12 cellular contexts compared by ENCODE assay signal in the genomic region with DNA sequence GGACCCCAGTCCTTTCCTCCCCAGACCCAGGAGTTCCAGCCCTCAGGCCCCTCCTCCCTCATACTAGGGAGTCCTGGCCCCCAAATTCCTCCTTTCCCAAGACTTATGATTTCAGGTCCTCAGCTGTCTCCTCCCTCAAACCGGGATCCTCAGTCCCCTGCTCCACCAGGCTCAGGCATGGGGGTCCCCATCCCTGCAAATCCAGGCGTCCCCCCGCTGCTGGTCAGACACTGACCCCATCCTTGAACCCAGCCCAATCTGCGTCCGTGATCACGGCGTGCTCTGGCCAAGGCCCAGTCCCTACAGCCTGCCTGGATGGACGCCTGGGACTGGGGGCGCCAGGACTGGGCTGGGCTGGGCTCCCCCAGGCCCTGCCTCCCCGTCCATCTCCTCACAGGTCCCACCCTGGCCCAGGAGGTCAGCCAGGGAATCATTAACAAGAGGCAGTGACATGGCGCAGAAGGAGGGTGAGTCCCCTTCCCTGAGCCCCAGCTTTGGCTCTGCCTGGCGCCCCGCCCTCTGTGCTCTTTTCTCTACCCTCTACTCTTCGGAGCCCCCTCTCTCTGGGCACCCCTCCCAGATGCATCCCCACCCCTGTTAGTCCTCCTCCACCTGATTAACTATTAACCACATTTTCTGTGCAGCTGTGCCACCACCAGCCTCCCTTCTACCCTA. TPM values are rescaled to one million over a fixed set of nuclear protein-coding genes. Genes with fewer than 3 reads are reported as not detected.
DNase-seq lines count a peak whose midpoint lies in the region; ATAC-seq, FAIRE-seq and TF ChIP-seq lines count a peak whose summit lies in the region.
"Had no signal": no experiment of that assay in that cellular context is flagged by ENCODE, and none has a peak within 500 bp of the region (broad histone marks: within the 10 kb centered on the region; RNA-seq: fewer than 3 reads in every experiment).

No MANE protein-coding gene starts in this region.

- no peaks in the 10 kb centered on the region for H3K9me3 ChIP-seq in BLaER1 treated with 17β-estradiol and CSF1 and Interleukin-3, amounts not matched to agents 10 nM and 100 nM (replicated peaks in 1 of 11)
- H3K9me3 ChIP-seq in HUES64 (ENCODE audit: insufficient read depth, low read depth, low read length) (no peaks in the 10 kb centered on the region), iPS-15b (ENCODE audit: control insufficient read depth, insufficient read depth, low read length) (no peaks in the 10 kb centered on the region), pancreas (no peaks in the 10 kb centered on the region), WERI-Rb-1 (ENCODE audit: severe bottlenecking) (no peaks in the 10 kb centered on the region)
- H3K9me3 ChIP-seq: HAP-1 had no signal

- intact Hi-C loops in pancreas (cut with DNase I), result no loop called here

- peaks cover 94 to 100% (median 99%) of the 10 kb centered on the region in 10 experiments for H3K4me1 ChIP-seq in BLaER1 treated with 17β-estradiol and CSF1 and Interleukin-3, amounts not matched to agents 10 nM and 100 nM
- H3K4me1 ChIP-seq in HUES64 (ENCODE audit: insufficient read depth, low read length) (peaks cover 15% of the 10 kb centered on the region), iPS-15b (ENCODE audit: control insufficient read depth, insufficient read depth, low read length) (peaks cover 15% of the 10 kb centered on the region), pancreas (peaks cover 0 to 23% (median 8%) of the 10 kb centered on the region in 3 donors)
- H3K4me1 ChIP-seq: HAP-1 had no signal

- peaks cover 0 to 14% (median 0%) of the 10 kb centered on the region in 11 experiments; a peak in 3 of 22 replicates for H4K20me1 ChIP-seq in BLaER1 treated with 17β-estradiol and CSF1 and Interleukin-3, amounts not matched to agents 10 nM and 100 nM

- ATAC-seq in pancreas (peak; percentile 26 to 56 (median 41)), GM18907 (IDR thresholded peaks at IDR 0.05; ENCODE audit: unreplicated experiment) (no peak)

- no peak for TF ChIP-seq POLR2A in erythroblast (IDR thresholded peaks at IDR 0.05; ENCODE audit: low read length)

- H3K4me3 ChIP-seq in BLaER1 treated with 17β-estradiol and CSF1 and Interleukin-3, amounts not matched to agents 10 nM and 100 nM, result no peak overlapping the region; a peak in 1 of 20 replicates
- H3K4me3 ChIP-seq in HUES64 (ENCODE audit: low read length) (peak overlapping the region; percentile 58), iPS-15b (ENCODE audit: low read depth, low read length) (peak overlapping the region; percentile 77), pancreas (peak overlapping the region; percentile 26 to 58 (median 39)), WERI-Rb-1 (ENCODE audit: low read depth, low read length) (no peak overlapping the region)
- H3K4me3 ChIP-seq: HAP-1 had no signal

- no peak for FAIRE-seq in pancreas (lab: Jason Lieb, UNC)
- FAIRE-seq: colon had no signal

- H3K4me2 ChIP-seq in BLaER1 treated with 17β-estradiol and CSF1 and Interleukin-3, amounts not matched to agents 10 nM and 100 nM, result peak overlapping the region; percentile 61 to 99 (median 93)

- DNase-seq in pancreas (peak in 5 of 6 donors; percentile 79 to 86 (median 85)), erythroblast (lab: John Stamatoyannopoulos, UW) (no peak), COLO668 (lab: John Stamatoyannopoulos, UW; ENCODE audit: unreplicated experiment) (no peak), WERI-Rb-1 (no peak)
- DNase-seq: activated T-cell treated with anti-CD3 and anti-CD28 coated beads for 4 hours; stimulated activated CD4-positive, alpha-beta T cell treated with anti-CD3 and anti-CD28 coated beads, Interleukin-2, amount 100 ng/mL, for 24 hours had no signal

- H3K27ac ChIP-seq in BLaER1 treated with 17β-estradiol and CSF1 and Interleukin-3, amounts not matched to agents 10 nM and 100 nM, result peak overlapping the region in 10 of 11 experiments; percentile 30 to 85 (median 48); a peak in 15 of 22 replicates
- H3K27ac ChIP-seq in HUES64 (ENCODE audit: low read depth, low read length), result no peak overlapping the region; the same call in 1 of the 2 replicates
- H3K27ac ChIP-seq in pancreas, result peak overlapping the region; percentile 57 to 91 (median 86)
- H3K27ac ChIP-seq in WERI-Rb-1, result no peak overlapping the region

- peak overlapping the region in 8 of 11 experiments; percentile 6 to 51 (median 34); a peak in 7 of 22 replicates for H3K9ac ChIP-seq in BLaER1 treated with 17β-estradiol and CSF1 and Interleukin-3, amounts not matched to agents 10 nM and 100 nM
- peak overlapping the region; percentile 74 for H3K9ac ChIP-seq in HUES64 (ENCODE audit: low read depth, low read length)
- H3K9ac ChIP-seq in iPS-15b (ENCODE audit: low read depth, low read length), result peak overlapping the region; percentile 73

- WGBS in HUES64, result 87% methylated on average over 14 of the region's 14 CpGs
- 24 to 25% methylated on average over 11 to 14 of the region's 14 CpGs for WGBS in pancreas, 2 donors

- H3K36me3 ChIP-seq in BLaER1 treated with 17β-estradiol and CSF1 and Interleukin-3, amounts not matched to agents 10 nM and 100 nM, result peaks cover 0 to 10% (median 0%) of the 10 kb centered on the region in 11 experiments; a peak in 3 of 22 replicates
- H3K36me3 ChIP-seq in HUES64 (ENCODE audit: insufficient read depth, low read length) (no peaks in the 10 kb centered on the region), iPS-15b (ENCODE audit: control insufficient read depth, insufficient read depth, low read length) (no peaks in the 10 kb centered on the region), pancreas (no peaks in the 10 kb centered on the region), WERI-Rb-1 (peaks cover 59% of the 10 kb centered on the region)
- H3K36me3 ChIP-seq: HAP-1 had no signal

- TF ChIP-seq CTCF in pancreas (IDR thresholded peaks at IDR 0.05), result no peak
- no peak for TF ChIP-seq CTCF in WERI-Rb-1 (IDR thresholded peaks at IDR 0.05; ENCODE audit: low read depth, low read length)

- H3K27me3 ChIP-seq in BLaER1 treated with 17β-estradiol and CSF1 and Interleukin-3, amounts not matched to agents 10 nM and 100 nM, result no peaks in the 10 kb centered on the region
- no peaks in the 10 kb centered on the region for H3K27me3 ChIP-seq in HUES64 (ENCODE audit: insufficient read depth, low read length)
- H3K27me3 ChIP-seq in iPS-15b (ENCODE audit: control insufficient read depth, insufficient read depth, low read length), result no peaks in the 10 kb centered on the region
- no peaks in the 10 kb centered on the region for H3K27me3 ChIP-seq in pancreas
- no peaks in the 10 kb centered on the region for H3K27me3 ChIP-seq in WERI-Rb-1 (ENCODE audit: insufficient read depth, low read depth, severe bottlenecking)

RNA-seq across cellular contexts. Expression of gene HPN, which starts 0.7 kb away (rescaled TPM):
- 3.2 TPM for polyA plus RNA-seq in HUES64 (2013, experiment 1 of 2)
- polyA plus RNA-seq in HUES64 (2013, experiment 2 of 2), result 6.3 TPM
- 100 to 1,000 TPM in 4 of 6 donors, 10 to 100 TPM in 2; 93.0 to 146 (median 118) TPM for total RNA-seq in pancreas
- 100 to 1,000 TPM; 208 to 238 TPM for polyA plus RNA-seq in pancreas

RNA-seq across cellular contexts. Expression of gene SCN1B, which starts 11.9 kb away (rescaled TPM):
- polyA plus RNA-seq in HUES64 (2013, experiment 1 of 2), result 1.9 TPM
- polyA plus RNA-seq in HUES64 (2013, experiment 2 of 2), result 1.8 TPM
- total RNA-seq in pancreas, result 10 to 100 TPM in 1 of 6 donors, 1 to 10 TPM in 5; 2.9 to 11.0 (median 4.4) TPM
- polyA plus RNA-seq in pancreas, result 10 to 100 TPM; 14.0 to 15.1 TPM

RNA-seq across cellular contexts. Expression of gene GRAMD1A, which starts 42.1 kb away (rescaled TPM):
- polyA plus RNA-seq in HUES64 (2013, experiment 1 of 2), result 86.1 TPM
- polyA plus RNA-seq in HUES64 (2013, experiment 2 of 2), result 110 TPM
- 10 to 100 TPM; 47.3 to 97.2 (median 87.4) TPM for total RNA-seq in pancreas
- 100 to 1,000 TPM in 1 of 2 donors, 10 to 100 TPM in 1; 49.7 to 137 TPM for polyA plus RNA-seq in pancreas

Comparison
In these comparisons a context has a peak if more than half of its experiments do, and no peak if none do; other contexts are left out.
1. H3K27ac ChIP-seq: peak in BLaER1 treated with 17β-estradiol and CSF1 and Interleukin-3, amounts not matched to agents 10 nM and 100 nM (10 of 11) and pancreas (4 of 4); none in HUES64 (single experiment) and WERI-Rb-1 (single experiment).
2. H3K4me3 ChIP-seq: peak in HUES64 (single experiment), iPS-15b (single experiment) and pancreas (4 of 4); none in BLaER1 treated with 17β-estradiol and CSF1 and Interleukin-3, amounts not matched to agents 10 nM and 100 nM (0 of 10) and WERI-Rb-1 (single experiment).
3. DNase-seq: peak in pancreas (5 of 6); none in erythroblast (0 of 2), COLO668 (single experiment) and WERI-Rb-1 (single experiment).
4. Peak in every context shown above with its lines, with median percentiles within 50 percentile points of each other: H3K9ac ChIP-seq.